In the genomic region with DNA sequence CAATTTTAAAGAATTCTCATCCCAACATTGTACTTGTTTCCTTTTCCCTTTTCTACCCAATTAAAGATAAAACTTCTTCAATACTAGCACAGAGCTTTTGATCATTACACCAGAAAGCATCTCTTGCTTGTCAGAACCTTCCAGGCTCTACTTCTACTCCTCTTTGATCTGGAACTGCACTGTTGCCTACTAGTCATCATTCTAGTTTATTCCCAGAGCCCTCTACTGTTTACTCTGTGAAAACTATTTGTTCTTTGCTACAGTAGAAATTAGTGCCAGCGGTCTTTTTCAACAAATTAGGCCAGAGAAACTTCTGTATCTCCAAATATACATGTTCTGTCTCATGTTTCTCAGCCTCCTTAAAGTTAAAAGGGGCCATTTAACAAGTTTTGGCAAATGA, we compare ENCODE assay signal across 21 cellular contexts. TPM values are rescaled to one million over a fixed set of nuclear protein-coding genes. Genes with fewer than 3 reads are reported as not detected.
DNase-seq lines count a peak whose midpoint lies in the region; TF ChIP-seq lines count a peak whose summit lies in the region.
"Had no signal": no experiment of that assay in that cellular context is flagged by ENCODE, and none has a peak within 500 bp of the region (broad histone marks: within the 10 kb centered on the region; RNA-seq: fewer than 3 reads in every experiment).

No MANE protein-coding gene starts in this region.

- peak; percentile 44 for DNase-seq in COLO829 (ENCODE audit: low spot score)
- peak; percentile 20 for DNase-seq in LHCN-M2 (ENCODE audit: low read depth)
- peak; percentile 2 for DNase-seq in globus pallidus (ENCODE audit: low spot score)
- no peak for DNase-seq in GM03348 (ENCODE audit: low spot score)
- no peak for DNase-seq in NCI-H526 (lab: John Stamatoyannopoulos, UW)
- DNase-seq in cortex of kidney (lab: John Stamatoyannopoulos, UW), result no peak
- DNase-seq in mucosa of gallbladder (ENCODE audit: low spot score), result no peak
- DNase-seq: activated naive CD4-positive, alpha-beta T cell treated with anti-CD3 and anti-CD28 coated beads, Interleukin-2, amount 50 U/mL, for 16 hours; activated T-cell treated with anti-CD3 and anti-CD28 coated beads for 4 hours; effector memory CD8-positive, alpha-beta T cell; lower lobe of right lung; SHP77; stimulated activated naive B cell treated with anti-CD40 and anti-IgM and Interleukin-4, amounts not matched to agents 10 μg/mL and 1 μg/mL and 100 μg/mL, for 72 hours; T1000 had no signal

- TF ChIP-seq CTCF in VCaP (conservative IDR thresholded peaks at IDR 0.05), result peak; percentile 43; the same call in 1 of the 2 replicates

- H3K27ac ChIP-seq in VCaP, result no peak overlapping the region
- H3K27ac ChIP-seq: BLaER1, cardiac muscle cell, gastroesophageal sphincter, lower lobe of right lung, tibial nerve had no signal

RNA-seq across cellular contexts. Expression of gene TMPRSS11F, which starts 46.8 kb away (rescaled TPM):
- total RNA-seq in LHCN-M2 (2014; rRNA removed) (not detected in 2 replicates), mucosa of gallbladder (not detected)
- polyA plus RNA-seq in LHCN-M2 (2012), result not detected
- total RNA-seq: cardiac muscle cell; lower lobe of right lung; natural killer cell treated with Interleukin-12 subunit alpha and Interleukin-12 subunit beta and Interleukin-15 and Interleukin-18, amount 100 ng/mL, for 72 hours; pulmonary artery endothelial cell; tibial nerve had no signal
- polyA plus RNA-seq: cardiac muscle cell had no signal

Comparison
In these comparisons a context has a peak if more than half of its experiments do, and no peak if none do; other contexts are left out.
1. DNase-seq: peak in COLO829 (single experiment), LHCN-M2 (single experiment) and globus pallidus (single experiment); none in GM03348 (single experiment), NCI-H526 (0 of 2), cortex of kidney (single experiment) and mucosa of gallbladder (single experiment).